In genomic region chr15:50355612-50355905, GRCh38 we compare ENCODE assay signal across 1 cellular context.
TF ChIP-seq lines count a peak whose summit lies in the region.

No MANE protein-coding gene starts in this region.

TF ChIP-seq in GM23338, 12 proteins besides CTCF, POLR2A, EP300 and RAD21:
- TF ChIP-seq ZNF462 (CRISPR knock-in tag; IDR thresholded peaks at IDR 0.05) (no peak), ZNF331 (CRISPR knock-in tag; IDR thresholded peaks at IDR 0.05; ENCODE audit: low read depth) (no peak), CREB1 (CRISPR knock-in tag; IDR thresholded peaks at IDR 0.05; ENCODE audit: low read depth) (no peak), STAT1 (IDR thresholded peaks at IDR 0.05; ENCODE audit: unreplicated experiment) (no peak), POLR2AphosphoS5 (IDR thresholded peaks at IDR 0.05; ENCODE audit: low read depth) (no peak), EZH2 (IDR thresholded peaks at IDR 0.05; ENCODE audit: low read depth, unreplicated experiment) (no peak), ZNF114 (CRISPR knock-in tag; IDR thresholded peaks at IDR 0.05) (no peak), NANOG (IDR thresholded peaks at IDR 0.05; ENCODE audit: borderline replicate concordance) (no peak), EZH2phosphoT487 (IDR thresholded peaks at IDR 0.05; ENCODE audit: unreplicated experiment) (no peak), JUNB (IDR thresholded peaks at IDR 0.05; ENCODE audit: unreplicated experiment) (no peak)
- TF ChIP-seq, protein P1, sequence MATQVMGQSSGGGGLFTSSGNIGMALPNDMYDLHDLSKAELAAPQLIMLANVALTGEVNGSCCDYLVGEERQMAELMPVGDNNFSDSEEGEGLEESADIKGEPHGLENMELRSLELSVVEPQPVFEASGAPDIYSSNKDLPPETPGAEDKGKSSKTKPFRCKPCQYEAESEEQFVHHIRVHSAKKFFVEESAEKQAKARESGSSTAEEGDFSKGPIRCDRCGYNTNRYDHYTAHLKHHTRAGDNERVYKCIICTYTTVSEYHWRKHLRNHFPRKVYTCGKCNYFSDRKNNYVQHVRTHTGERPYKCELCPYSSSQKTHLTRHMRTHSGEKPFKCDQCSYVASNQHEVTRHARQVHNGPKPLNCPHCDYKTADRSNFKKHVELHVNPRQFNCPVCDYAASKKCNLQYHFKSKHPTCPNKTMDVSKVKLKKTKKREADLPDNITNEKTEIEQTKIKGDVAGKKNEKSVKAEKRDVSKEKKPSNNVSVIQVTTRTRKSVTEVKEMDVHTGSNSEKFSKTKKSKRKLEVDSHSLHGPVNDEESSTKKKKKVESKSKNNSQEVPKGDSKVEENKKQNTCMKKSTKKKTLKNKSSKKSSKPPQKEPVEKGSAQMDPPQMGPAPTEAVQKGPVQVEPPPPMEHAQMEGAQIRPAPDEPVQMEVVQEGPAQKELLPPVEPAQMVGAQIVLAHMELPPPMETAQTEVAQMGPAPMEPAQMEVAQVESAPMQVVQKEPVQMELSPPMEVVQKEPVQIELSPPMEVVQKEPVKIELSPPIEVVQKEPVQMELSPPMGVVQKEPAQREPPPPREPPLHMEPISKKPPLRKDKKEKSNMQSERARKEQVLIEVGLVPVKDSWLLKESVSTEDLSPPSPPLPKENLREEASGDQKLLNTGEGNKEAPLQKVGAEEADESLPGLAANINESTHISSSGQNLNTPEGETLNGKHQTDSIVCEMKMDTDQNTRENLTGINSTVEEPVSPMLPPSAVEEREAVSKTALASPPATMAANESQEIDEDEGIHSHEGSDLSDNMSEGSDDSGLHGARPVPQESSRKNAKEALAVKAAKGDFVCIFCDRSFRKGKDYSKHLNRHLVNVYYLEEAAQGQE (IDR thresholded peaks at IDR 0.05; ENCODE audit: unreplicated experiment), result no peak
- TF ChIP-seq, protein P2, sequence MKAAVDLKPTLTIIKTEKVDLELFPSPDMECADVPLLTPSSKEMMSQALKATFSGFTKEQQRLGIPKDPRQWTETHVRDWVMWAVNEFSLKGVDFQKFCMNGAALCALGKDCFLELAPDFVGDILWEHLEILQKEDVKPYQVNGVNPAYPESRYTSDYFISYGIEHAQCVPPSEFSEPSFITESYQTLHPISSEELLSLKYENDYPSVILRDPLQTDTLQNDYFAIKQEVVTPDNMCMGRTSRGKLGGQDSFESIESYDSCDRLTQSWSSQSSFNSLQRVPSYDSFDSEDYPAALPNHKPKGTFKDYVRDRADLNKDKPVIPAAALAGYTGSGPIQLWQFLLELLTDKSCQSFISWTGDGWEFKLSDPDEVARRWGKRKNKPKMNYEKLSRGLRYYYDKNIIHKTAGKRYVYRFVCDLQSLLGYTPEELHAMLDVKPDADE (IDR thresholded peaks at IDR 0.05), result no peak
